In the genomic region with DNA sequence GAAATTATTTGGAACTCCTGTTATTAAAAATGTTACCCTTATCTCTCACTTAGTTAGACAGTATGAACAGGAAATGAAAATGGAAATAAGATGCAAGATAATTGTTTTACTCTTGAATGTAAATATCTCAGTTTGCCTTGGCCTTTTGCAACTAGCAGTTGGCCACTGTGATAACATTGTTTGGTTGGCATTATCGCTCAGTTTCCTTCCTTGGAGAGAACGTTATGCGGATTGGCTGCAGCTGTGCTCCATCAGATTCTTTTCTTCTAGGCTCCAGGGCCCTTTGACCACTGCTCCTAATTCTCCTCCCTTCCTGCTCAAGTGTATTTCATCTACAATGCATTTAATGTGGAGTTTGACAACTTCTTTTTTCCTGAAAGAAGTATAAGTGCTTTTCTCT, we compare ENCODE assay signal across 17 cellular contexts.
"Had no signal": no experiment of that assay in that cellular context is flagged by ENCODE, and none has a peak within 500 bp of the region (broad histone marks: within the 10 kb centered on the region; RNA-seq: fewer than 3 reads in every experiment).

No MANE protein-coding gene starts in this region.

- DNase-seq: activated B cell treated with CpG ODN at 0.5 μM for 24 hours; activated CD4-positive, alpha-beta T cell treated with anti-CD3 and anti-CD28 coated beads, Interleukin-2, amount 10 ng/mL, durations not matched to agents 24 days and 14 days; activated naive CD4-positive, alpha-beta T cell; activated naive CD8-positive, alpha-beta T cell treated with anti-CD3 and anti-CD28 coated beads, Interleukin-2, amount 10 ng/mL, durations not matched to agents 7 days and 5 days; central memory CD4-positive, alpha-beta T cell; colonic mucosa; foreskin keratinocyte; naive B cell; psoas muscle; sigmoid colon; T-helper 1 cell; T1000; thyroid gland had no signal

- H3K4me1 ChIP-seq: colonic mucosa, psoas muscle, sigmoid colon, thyroid gland had no signal

- H3K36me3 ChIP-seq: colonic mucosa, sigmoid colon, thyroid gland had no signal

- H3K9me3 Mint-ChIP-seq: activated CD4-positive, alpha-beta T cell treated with anti-CD3 and anti-CD28 coated beads, Interleukin-2, amount 10 ng/mL, durations not matched to agents 24 days and 14 days; activated naive CD8-positive, alpha-beta T cell treated with anti-CD3 and anti-CD28 coated beads, Interleukin-2, amount 10 ng/mL, durations not matched to agents 7 days and 5 days; brain; naive B cell had no signal

- H3K4me1 Mint-ChIP-seq: activated CD4-positive, alpha-beta T cell treated with anti-CD3 and anti-CD28 coated beads, Interleukin-2, amount 10 ng/mL, durations not matched to agents 24 days and 14 days; activated naive CD8-positive, alpha-beta T cell treated with anti-CD3 and anti-CD28 coated beads, Interleukin-2, amount 10 ng/mL, durations not matched to agents 7 days and 5 days had no signal

- H3K27ac ChIP-seq: colonic mucosa, foreskin keratinocyte, psoas muscle, sigmoid colon, thyroid gland had no signal

- H3K9me3 ChIP-seq: colonic mucosa, psoas muscle, sigmoid colon, thyroid gland had no signal

- H3K4me3 ChIP-seq: colonic mucosa, lung, psoas muscle, sigmoid colon, thyroid gland had no signal

- H3K4me3 Mint-ChIP-seq: activated B cell treated with CpG ODN at 0.5 μM for 24 hours; activated CD4-positive, alpha-beta T cell treated with anti-CD3 and anti-CD28 coated beads, Interleukin-2, amount 10 ng/mL, durations not matched to agents 24 days and 14 days; activated naive CD8-positive, alpha-beta T cell treated with anti-CD3 and anti-CD28 coated beads, Interleukin-2, amount 10 ng/mL, durations not matched to agents 7 days and 5 days; brain; naive B cell; stimulated activated memory B cell treated with anti-CD40 and anti-IgM and Interleukin-4, amounts not matched to agents 10 μg/mL and 1 μg/mL and 100 μg/mL, for 72 hours had no signal

- ATAC-seq: foreskin keratinocyte; psoas muscle; SK-N-SH treated with all-trans-retinoic acid at 6 μM for 48 hours; stimulated activated memory B cell treated with anti-CD40 and anti-IgM and Interleukin-4, amounts not matched to agents 10 μg/mL and 1 μg/mL and 100 μg/mL, for 72 hours had no signal

- H3K36me3 Mint-ChIP-seq: activated naive CD8-positive, alpha-beta T cell treated with anti-CD3 and anti-CD28 coated beads, Interleukin-2, amount 10 ng/mL, durations not matched to agents 7 days and 5 days; brain; naive B cell; stimulated activated memory B cell treated with anti-CD40 and anti-IgM and Interleukin-4, amounts not matched to agents 10 μg/mL and 1 μg/mL and 100 μg/mL, for 72 hours had no signal

- H3K27me3 ChIP-seq: colonic mucosa, foreskin keratinocyte, sigmoid colon, thyroid gland had no signal

- H3K27me3 Mint-ChIP-seq: activated B cell treated with CpG ODN at 0.5 μM for 24 hours; activated CD4-positive, alpha-beta T cell treated with anti-CD3 and anti-CD28 coated beads, Interleukin-2, amount 10 ng/mL, durations not matched to agents 24 days and 14 days; activated naive CD8-positive, alpha-beta T cell treated with anti-CD3 and anti-CD28 coated beads, Interleukin-2, amount 10 ng/mL, durations not matched to agents 7 days and 5 days; stimulated activated memory B cell treated with anti-CD40 and anti-IgM and Interleukin-4, amounts not matched to agents 10 μg/mL and 1 μg/mL and 100 μg/mL, for 72 hours had no signal

- H3K27ac Mint-ChIP-seq: activated B cell treated with CpG ODN at 0.5 μM for 24 hours; activated CD4-positive, alpha-beta T cell treated with anti-CD3 and anti-CD28 coated beads, Interleukin-2, amount 10 ng/mL, durations not matched to agents 24 days and 14 days; activated naive CD8-positive, alpha-beta T cell treated with anti-CD3 and anti-CD28 coated beads, Interleukin-2, amount 10 ng/mL, durations not matched to agents 7 days and 5 days; brain; naive B cell; stimulated activated memory B cell treated with anti-CD40 and anti-IgM and Interleukin-4, amounts not matched to agents 10 μg/mL and 1 μg/mL and 100 μg/mL, for 72 hours had no signal
